ENCODE assay signal across 1 cellular context in the genomic region with DNA sequence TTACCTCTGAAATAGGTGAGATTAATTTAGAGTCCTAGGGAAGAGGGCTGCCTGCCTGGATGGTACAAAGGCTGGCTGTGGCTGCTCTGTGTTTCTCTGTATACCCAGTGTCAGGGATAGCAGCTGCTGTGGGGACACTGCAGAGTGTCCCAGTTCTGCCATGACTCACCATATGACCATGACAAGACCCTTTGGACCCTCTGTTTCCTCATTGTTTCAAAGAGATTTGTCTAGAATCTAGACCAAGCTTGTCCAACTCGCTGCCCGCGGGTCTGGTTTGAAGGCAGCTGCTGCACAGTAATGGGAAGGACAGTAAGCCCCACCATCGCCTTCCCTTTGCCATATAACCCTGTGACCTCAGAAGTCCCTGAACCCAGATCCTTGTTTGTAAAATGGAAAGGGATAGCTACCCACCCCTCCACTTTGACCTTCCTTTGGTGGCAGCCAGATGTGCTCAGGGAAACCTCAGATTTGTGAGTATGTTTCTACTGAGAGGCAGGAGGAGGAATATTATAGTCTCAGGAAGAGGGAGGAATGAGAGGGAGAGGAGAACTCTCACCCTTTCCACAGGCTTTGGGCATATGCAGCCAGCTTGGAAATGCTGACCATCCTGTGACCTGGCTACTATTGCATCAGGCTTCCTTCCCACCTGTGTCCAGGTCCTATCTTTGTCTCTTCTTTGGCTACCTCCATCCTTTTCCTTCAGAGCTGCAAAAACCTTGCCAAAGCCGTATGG.
A peak's percentile ranks its signal among the peaks of the same experiment; 100 is the strongest.
TF ChIP-seq lines count a peak whose summit lies in the region.

No MANE protein-coding gene starts in this region.

TF ChIP-seq in HepG2, 621 proteins besides CTCF, POLR2A, EP300 and RAD21 (continued from another document and continues in another):
- TF ChIP-seq, protein P1, sequence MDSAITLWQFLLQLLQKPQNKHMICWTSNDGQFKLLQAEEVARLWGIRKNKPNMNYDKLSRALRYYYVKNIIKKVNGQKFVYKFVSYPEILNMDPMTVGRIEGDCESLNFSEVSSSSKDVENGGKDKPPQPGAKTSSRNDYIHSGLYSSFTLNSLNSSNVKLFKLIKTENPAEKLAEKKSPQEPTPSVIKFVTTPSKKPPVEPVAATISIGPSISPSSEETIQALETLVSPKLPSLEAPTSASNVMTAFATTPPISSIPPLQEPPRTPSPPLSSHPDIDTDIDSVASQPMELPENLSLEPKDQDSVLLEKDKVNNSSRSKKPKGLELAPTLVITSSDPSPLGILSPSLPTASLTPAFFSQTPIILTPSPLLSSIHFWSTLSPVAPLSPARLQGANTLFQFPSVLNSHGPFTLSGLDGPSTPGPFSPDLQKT (CRISPR knock-in tag; IDR thresholded peaks at IDR 0.05; ENCODE audit: borderline replicate concordance) = no peak
- TF ChIP-seq ELF3 (CRISPR knock-in tag; IDR thresholded peaks at IDR 0.05) = peak; percentile 65
- TF ChIP-seq RXRA (CRISPR knock-in tag; IDR thresholded peaks at IDR 0.05) = peak; percentile 57; the same call in 1 of the 2 replicates
- TF ChIP-seq BCL6 (CRISPR knock-in tag; IDR thresholded peaks at IDR 0.05) = no peak
- peak; percentile 51 for TF ChIP-seq TEAD3 (CRISPR knock-in tag; optimal IDR thresholded peaks at IDR 0.05; ENCODE audit: borderline replicate concordance)
- TF ChIP-seq ZNF850 (CRISPR knock-in tag; conservative IDR thresholded peaks at IDR 0.05) = no peak
- peak; percentile 31; the same call in 1 of the 2 replicates for TF ChIP-seq MED1 (CRISPR knock-in tag; IDR thresholded peaks at IDR 0.05)
- TF ChIP-seq, protein P2, sequence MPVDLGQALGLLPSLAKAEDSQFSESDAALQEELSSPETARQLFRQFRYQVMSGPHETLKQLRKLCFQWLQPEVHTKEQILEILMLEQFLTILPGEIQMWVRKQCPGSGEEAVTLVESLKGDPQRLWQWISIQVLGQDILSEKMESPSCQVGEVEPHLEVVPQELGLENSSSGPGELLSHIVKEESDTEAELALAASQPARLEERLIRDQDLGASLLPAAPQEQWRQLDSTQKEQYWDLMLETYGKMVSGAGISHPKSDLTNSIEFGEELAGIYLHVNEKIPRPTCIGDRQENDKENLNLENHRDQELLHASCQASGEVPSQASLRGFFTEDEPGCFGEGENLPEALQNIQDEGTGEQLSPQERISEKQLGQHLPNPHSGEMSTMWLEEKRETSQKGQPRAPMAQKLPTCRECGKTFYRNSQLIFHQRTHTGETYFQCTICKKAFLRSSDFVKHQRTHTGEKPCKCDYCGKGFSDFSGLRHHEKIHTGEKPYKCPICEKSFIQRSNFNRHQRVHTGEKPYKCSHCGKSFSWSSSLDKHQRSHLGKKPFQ (CRISPR knock-in tag; IDR thresholded peaks at IDR 0.05; ENCODE audit: insufficient replicate concordance) = no peak
- TF ChIP-seq, protein P3, sequence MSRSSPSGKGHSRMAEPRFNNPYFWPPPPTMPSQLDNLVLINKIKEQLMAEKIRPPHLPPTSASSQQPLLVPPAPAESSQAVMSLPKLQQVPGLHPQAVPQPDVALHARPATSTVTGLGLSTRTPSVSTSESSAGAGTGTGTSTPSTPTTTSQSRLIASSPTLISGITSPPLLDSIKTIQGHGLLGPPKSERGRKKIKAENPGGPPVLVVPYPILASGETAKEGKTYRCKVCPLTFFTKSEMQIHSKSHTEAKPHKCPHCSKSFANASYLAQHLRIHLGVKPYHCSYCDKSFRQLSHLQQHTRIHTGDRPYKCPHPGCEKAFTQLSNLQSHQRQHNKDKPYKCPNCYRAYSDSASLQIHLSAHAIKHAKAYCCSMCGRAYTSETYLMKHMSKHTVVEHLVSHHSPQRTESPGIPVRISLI (CRISPR knock-in tag; IDR thresholded peaks at IDR 0.05; ENCODE audit: borderline replicate concordance) = no peak
- TF ChIP-seq CAMTA2 (CRISPR knock-in tag; IDR thresholded peaks at IDR 0.05; ENCODE audit: borderline replicate concordance) = no peak
- peak; percentile 60; the same call in 1 of the 2 replicates for TF ChIP-seq ZNF501 (CRISPR knock-in tag; IDR thresholded peaks at IDR 0.05)
- TF ChIP-seq STAT5B (CRISPR knock-in tag; IDR thresholded peaks at IDR 0.05) = no peak
- TF ChIP-seq JARID2 (CRISPR knock-in tag; IDR thresholded peaks at IDR 0.05; ENCODE audit: insufficient replicate concordance) = no peak
- TF ChIP-seq SPEN (CRISPR knock-in tag; IDR thresholded peaks at IDR 0.05; ENCODE audit: low read depth) = 0 out of 2 replicates have a peak, but pooled peaks have one; percentile 37
- no peak for TF ChIP-seq RARG (CRISPR knock-in tag; IDR thresholded peaks at IDR 0.05; ENCODE audit: low read depth)
- no peak for TF ChIP-seq SIX1 (CRISPR knock-in tag; IDR thresholded peaks at IDR 0.05; ENCODE audit: borderline replicate concordance)
- TF ChIP-seq ZNF44 (CRISPR knock-in tag; IDR thresholded peaks at IDR 0.05) = no peak
- TF ChIP-seq, protein P4, sequence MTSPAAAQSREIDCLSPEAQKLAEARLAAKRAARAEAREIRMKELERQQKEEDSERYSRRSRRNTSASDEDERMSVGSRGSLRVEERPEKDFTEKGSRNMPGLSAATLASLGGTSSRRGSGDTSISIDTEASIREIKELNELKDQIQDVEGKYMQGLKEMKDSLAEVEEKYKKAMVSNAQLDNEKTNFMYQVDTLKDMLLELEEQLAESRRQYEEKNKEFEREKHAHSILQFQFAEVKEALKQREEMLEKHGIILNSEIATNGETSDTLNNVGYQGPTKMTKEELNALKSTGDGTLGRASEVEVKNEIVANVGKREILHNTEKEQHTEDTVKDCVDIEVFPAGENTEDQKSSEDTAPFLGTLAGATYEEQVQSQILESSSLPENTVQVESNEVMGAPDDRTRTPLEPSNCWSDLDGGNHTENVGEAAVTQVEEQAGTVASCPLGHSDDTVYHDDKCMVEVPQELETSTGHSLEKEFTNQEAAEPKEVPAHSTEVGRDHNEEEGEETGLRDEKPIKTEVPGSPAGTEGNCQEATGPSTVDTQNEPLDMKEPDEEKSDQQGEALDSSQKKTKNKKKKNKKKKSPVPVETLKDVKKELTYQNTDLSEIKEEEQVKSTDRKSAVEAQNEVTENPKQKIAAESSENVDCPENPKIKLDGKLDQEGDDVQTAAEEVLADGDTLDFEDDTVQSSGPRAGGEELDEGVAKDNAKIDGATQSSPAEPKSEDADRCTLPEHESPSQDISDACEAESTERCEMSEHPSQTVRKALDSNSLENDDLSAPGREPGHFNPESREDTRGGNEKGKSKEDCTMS (CRISPR knock-in tag; conservative IDR thresholded peaks at IDR 0.05) = no peak
- TF ChIP-seq ZNF768 (CRISPR knock-in tag; IDR thresholded peaks at IDR 0.05) = no peak
- TF ChIP-seq MTF1 (CRISPR knock-in tag; IDR thresholded peaks at IDR 0.05) = no peak
- TF ChIP-seq, protein P5, sequence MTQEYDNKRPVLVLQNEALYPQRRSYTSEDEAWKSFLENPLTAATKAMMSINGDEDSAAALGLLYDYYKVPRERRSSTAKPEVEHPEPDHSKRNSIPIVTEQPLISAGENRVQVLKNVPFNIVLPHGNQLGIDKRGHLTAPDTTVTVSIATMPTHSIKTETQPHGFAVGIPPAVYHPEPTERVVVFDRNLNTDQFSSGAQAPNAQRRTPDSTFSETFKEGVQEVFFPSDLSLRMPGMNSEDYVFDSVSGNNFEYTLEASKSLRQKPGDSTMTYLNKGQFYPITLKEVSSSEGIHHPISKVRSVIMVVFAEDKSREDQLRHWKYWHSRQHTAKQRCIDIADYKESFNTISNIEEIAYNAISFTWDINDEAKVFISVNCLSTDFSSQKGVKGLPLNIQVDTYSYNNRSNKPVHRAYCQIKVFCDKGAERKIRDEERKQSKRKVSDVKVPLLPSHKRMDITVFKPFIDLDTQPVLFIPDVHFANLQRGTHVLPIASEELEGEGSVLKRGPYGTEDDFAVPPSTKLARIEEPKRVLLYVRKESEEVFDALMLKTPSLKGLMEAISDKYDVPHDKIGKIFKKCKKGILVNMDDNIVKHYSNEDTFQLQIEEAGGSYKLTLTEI (CRISPR knock-in tag; conservative IDR thresholded peaks at IDR 0.05) = no peak
- no peak for TF ChIP-seq NFATC3 (CRISPR knock-in tag; IDR thresholded peaks at IDR 0.05)
- no peak for TF ChIP-seq FIP1L1 (IDR thresholded peaks at IDR 0.05; ENCODE audit: borderline replicate concordance, insufficient read depth, low read depth, low read length)
- no peak for TF ChIP-seq ZNF468 (CRISPR knock-in tag; IDR thresholded peaks at IDR 0.05)
- no peak for TF ChIP-seq PHF21A (CRISPR knock-in tag; IDR thresholded peaks at IDR 0.05)
- 0 out of 2 replicates have a peak, but pooled peaks have one; percentile 51 for TF ChIP-seq ZBTB21 (CRISPR knock-in tag; IDR thresholded peaks at IDR 0.05)
- TF ChIP-seq ZBTB8A (CRISPR knock-in tag; IDR thresholded peaks at IDR 0.05; ENCODE audit: borderline replicate concordance, low read depth) = no peak
- TF ChIP-seq HIVEP1 (CRISPR knock-in tag; IDR thresholded peaks at IDR 0.05) = no peak
- TF ChIP-seq, protein P6, sequence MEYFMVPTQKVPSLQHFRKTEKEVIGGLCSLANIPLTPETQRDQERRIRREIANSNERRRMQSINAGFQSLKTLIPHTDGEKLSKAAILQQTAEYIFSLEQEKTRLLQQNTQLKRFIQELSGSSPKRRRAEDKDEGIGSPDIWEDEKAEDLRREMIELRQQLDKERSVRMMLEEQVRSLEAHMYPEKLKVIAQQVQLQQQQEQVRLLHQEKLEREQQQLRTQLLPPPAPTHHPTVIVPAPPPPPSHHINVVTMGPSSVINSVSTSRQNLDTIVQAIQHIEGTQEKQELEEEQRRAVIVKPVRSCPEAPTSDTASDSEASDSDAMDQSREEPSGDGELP (IDR thresholded peaks at IDR 0.05; ENCODE audit: borderline replicate concordance, low read depth) = peak; percentile 78
- no peak for TF ChIP-seq U2AF2 (IDR thresholded peaks at IDR 0.05; ENCODE audit: low read depth, low read length)
- no peak for TF ChIP-seq ZNF672 (CRISPR knock-in tag; IDR thresholded peaks at IDR 0.05)
- TF ChIP-seq CBFB (CRISPR knock-in tag; IDR thresholded peaks at IDR 0.05) = no peak
- TF ChIP-seq RORA (CRISPR knock-in tag; IDR thresholded peaks at IDR 0.05) = no peak
- no peak for TF ChIP-seq KDM5A (IDR thresholded peaks at IDR 0.05; ENCODE audit: borderline replicate concordance, low read length)
- TF ChIP-seq, protein P7, sequence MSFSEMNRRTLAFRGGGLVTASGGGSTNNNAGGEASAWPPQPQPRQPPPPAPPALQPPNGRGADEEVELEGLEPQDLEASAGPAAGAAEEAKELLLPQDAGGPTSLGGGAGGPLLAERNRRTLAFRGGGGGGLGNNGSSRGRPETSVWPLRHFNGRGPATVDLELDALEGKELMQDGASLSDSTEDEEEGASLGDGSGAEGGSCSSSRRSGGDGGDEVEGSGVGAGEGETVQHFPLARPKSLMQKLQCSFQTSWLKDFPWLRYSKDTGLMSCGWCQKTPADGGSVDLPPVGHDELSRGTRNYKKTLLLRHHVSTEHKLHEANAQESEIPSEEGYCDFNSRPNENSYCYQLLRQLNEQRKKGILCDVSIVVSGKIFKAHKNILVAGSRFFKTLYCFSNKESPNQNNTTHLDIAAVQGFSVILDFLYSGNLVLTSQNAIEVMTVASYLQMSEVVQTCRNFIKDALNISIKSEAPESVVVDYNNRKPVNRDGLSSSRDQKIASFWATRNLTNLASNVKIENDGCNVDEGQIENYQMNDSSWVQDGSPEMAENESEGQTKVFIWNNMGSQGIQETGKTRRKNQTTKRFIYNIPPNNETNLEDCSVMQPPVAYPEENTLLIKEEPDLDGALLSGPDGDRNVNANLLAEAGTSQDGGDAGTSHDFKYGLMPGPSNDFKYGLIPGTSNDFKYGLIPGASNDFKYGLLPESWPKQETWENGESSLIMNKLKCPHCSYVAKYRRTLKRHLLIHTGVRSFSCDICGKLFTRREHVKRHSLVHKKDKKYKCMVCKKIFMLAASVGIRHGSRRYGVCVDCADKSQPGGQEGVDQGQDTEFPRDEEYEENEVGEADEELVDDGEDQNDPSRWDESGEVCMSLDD (CRISPR knock-in tag; IDR thresholded peaks at IDR 0.05; ENCODE audit: borderline replicate concordance) = no peak
- TF ChIP-seq MXI1 (IDR thresholded peaks at IDR 0.05; ENCODE audit: borderline replicate concordance, low read depth, low read length) = peak; percentile 59; the same call in 1 of the 3 replicates
- peak; percentile 77 for TF ChIP-seq SAP130 (CRISPR knock-in tag; IDR thresholded peaks at IDR 0.05; ENCODE audit: low read depth)
- TF ChIP-seq EEA1 (CRISPR knock-in tag; IDR thresholded peaks at IDR 0.05; ENCODE audit: borderline replicate concordance) = no peak
- TF ChIP-seq DNMT1 (CRISPR knock-in tag; IDR thresholded peaks at IDR 0.05) = no peak
- peak in 1 of 2 experiments; percentile 74; a peak in 2 of 4 replicates for TF ChIP-seq NR2F1 (CRISPR knock-in tag; IDR thresholded peaks at IDR 0.05)
- TF ChIP-seq ZNF879 (CRISPR knock-in tag; IDR thresholded peaks at IDR 0.05) = no peak
- no peak for TF ChIP-seq RFX5 (IDR thresholded peaks at IDR 0.05; ENCODE audit: low read depth, low read length)
- TF ChIP-seq FOXP1 (IDR thresholded peaks at IDR 0.05) = no peak
- TF ChIP-seq FOXP1 (CRISPR knock-in tag; IDR thresholded peaks at IDR 0.05) = peak; percentile 29; the same call in 1 of the 2 replicates
- 0 out of 4 replicates have a peak, but pooled peaks of 1 of the 2 experiments have one; percentile 40 for TF ChIP-seq KLF16 (CRISPR knock-in tag; IDR thresholded peaks at IDR 0.05)
- peak; percentile 86 for TF ChIP-seq ZBTB38 (CRISPR knock-in tag; IDR thresholded peaks at IDR 0.05)
- no peak for TF ChIP-seq MTA3 (CRISPR knock-in tag; IDR thresholded peaks at IDR 0.05)
- TF ChIP-seq ZNF343 (CRISPR knock-in tag; IDR thresholded peaks at IDR 0.05) = no peak
- TF ChIP-seq ZNF33B (CRISPR knock-in tag; IDR thresholded peaks at IDR 0.05) = no peak
- TF ChIP-seq MIER2 (CRISPR knock-in tag; IDR thresholded peaks at IDR 0.05) = 0 out of 2 replicates have a peak, but pooled peaks have one; percentile 16
- TF ChIP-seq, protein P8, sequence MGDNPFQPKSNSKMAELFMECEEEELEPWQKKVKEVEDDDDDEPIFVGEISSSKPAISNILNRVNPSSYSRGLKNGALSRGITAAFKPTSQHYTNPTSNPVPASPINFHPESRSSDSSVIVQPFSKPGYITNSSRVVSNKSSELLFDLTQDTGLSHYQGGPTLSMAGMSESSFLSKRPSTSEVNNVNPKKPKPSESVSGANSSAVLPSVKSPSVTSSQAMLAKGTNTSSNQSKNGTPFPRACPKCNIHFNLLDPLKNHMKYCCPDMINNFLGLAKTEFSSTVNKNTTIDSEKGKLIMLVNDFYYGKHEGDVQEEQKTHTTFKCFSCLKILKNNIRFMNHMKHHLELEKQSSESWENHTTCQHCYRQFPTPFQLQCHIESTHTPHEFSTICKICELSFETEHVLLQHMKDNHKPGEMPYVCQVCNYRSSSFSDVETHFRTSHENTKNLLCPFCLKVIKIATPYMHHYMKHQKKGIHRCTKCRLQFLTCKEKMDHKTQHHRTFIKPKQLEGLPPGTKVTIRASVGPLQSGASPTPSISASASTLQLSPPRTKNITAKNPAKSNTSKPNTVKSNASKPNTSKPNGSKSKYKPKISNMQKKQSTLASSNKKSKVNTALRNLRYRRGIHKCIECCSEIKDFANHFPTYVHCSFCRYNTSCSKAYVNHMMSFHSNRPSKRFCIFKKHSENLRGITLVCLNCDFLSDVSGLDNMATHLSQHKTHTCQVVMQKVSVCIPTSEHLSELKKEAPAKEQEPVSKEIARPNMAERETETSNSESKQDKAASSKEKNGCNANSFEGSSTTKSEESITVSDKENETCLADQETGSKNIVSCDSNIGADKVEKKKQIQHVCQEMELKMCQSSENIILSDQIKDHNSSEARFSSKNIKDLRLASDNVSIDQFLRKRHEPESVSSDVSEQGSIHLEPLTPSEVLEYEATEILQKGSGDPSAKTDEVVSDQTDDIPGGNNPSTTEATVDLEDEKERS (CRISPR knock-in tag; IDR thresholded peaks at IDR 0.05) = peak; percentile 55; the same call in 1 of the 2 replicates
